Comparison of ENCODE assay signal across 34 cellular contexts in the genomic region with DNA sequence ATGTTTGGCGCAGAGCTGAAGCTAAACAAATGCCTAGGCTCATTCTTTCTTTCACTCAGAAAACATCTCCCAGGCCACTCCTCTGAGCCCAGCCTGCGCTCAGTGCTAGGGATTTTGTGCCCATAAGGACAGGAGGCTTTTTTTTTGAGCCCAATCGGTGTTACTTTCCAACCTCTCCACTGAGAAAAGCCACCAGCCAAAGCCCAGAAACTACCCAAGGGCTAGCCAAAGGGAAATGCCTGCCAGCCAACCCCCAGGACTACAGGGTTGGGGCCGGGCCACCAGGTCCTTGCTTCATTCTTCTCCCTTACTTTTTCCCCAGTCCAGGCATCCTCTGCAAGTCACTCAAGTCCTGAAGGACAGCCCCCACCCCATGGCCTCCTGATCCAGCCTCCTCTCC.
"Had no signal": no experiment of that assay in that cellular context is flagged by ENCODE, and none has a peak within 500 bp of the region (broad histone marks: within the 10 kb centered on the region; RNA-seq: fewer than 3 reads in every experiment).

No MANE protein-coding gene starts in this region.

- H3K36me3 Mint-ChIP-seq: activated naive CD4-positive, alpha-beta T cell treated with anti-CD3 and anti-CD28 coated beads, Interleukin-2, amount 50 U/mL, for 24 hours; activated naive CD8-positive, alpha-beta T cell treated with anti-CD3 and anti-CD28 coated beads, Interleukin-2, amount 10 ng/mL, durations not matched to agents 7 days and 5 days had no signal

- H3K4me3 Mint-ChIP-seq: activated CD4-positive, alpha-beta memory T cell treated with anti-CD3 and anti-CD28 coated beads, Interleukin-2, amount 10 ng/mL, durations not matched to agents 7 days and 5 days; activated naive CD4-positive, alpha-beta T cell treated with anti-CD3 and anti-CD28 coated beads, Interleukin-2, amount 50 U/mL, for 24 hours; activated naive CD8-positive, alpha-beta T cell treated with anti-CD3 and anti-CD28 coated beads, Interleukin-2, amount 10 ng/mL, durations not matched to agents 7 days and 5 days; activated T-cell treated with anti-CD3 and anti-CD28 coated beads, Interleukin-2, amount 50 U/mL, for 72 hours; activated T-helper 17 cell treated with anti-CD3 and anti-CD28 coated beads, Interleukin-2, amount 50 U/mL, for 72 hours had no signal

- H3K9me3 Mint-ChIP-seq: activated CD4-positive, alpha-beta memory T cell treated with anti-CD3 and anti-CD28 coated beads, Interleukin-2, amount 10 ng/mL, durations not matched to agents 7 days and 5 days; activated naive CD4-positive, alpha-beta T cell treated with anti-CD3 and anti-CD28 coated beads, Interleukin-2, amount 50 U/mL, for 24 hours; activated naive CD8-positive, alpha-beta T cell treated with anti-CD3 and anti-CD28 coated beads, Interleukin-2, amount 10 ng/mL, durations not matched to agents 7 days and 5 days; activated T-cell treated with anti-CD3 and anti-CD28 coated beads, Interleukin-2, amount 50 U/mL, for 72 hours; activated T-helper 17 cell treated with anti-CD3 and anti-CD28 coated beads, Interleukin-2, amount 50 U/mL, for 72 hours had no signal

- H3K4me1 ChIP-seq: ascending aorta, Peyer's patch had no signal

- H3K27ac Mint-ChIP-seq: activated CD4-positive, alpha-beta memory T cell treated with anti-CD3 and anti-CD28 coated beads, Interleukin-2, amount 10 ng/mL, durations not matched to agents 7 days and 5 days; activated naive CD4-positive, alpha-beta T cell treated with anti-CD3 and anti-CD28 coated beads, Interleukin-2, amount 50 U/mL, for 24 hours; activated naive CD8-positive, alpha-beta T cell treated with anti-CD3 and anti-CD28 coated beads, Interleukin-2, amount 10 ng/mL, durations not matched to agents 7 days and 5 days; activated T-cell treated with anti-CD3 and anti-CD28 coated beads, Interleukin-2, amount 50 U/mL, for 72 hours; activated T-helper 17 cell treated with anti-CD3 and anti-CD28 coated beads, Interleukin-2, amount 50 U/mL, for 72 hours had no signal

- ATAC-seq: activated T-cell treated with anti-CD3 and anti-CD28 coated beads, Interleukin-2, amount 50 U/mL, for 72 hours; activated T-helper 17 cell treated with anti-CD3 and anti-CD28 coated beads, Interleukin-2, amount 50 U/mL, for 72 hours; PC-3 had no signal

- H3K4me1 Mint-ChIP-seq: activated naive CD4-positive, alpha-beta T cell treated with anti-CD3 and anti-CD28 coated beads, Interleukin-2, amount 50 U/mL, for 24 hours had no signal

- DNase-seq: activated CD4-positive, alpha-beta memory T cell treated with anti-CD3 and anti-CD28 coated beads, Interleukin-2, amount 10 ng/mL, durations not matched to agents 7 days and 5 days; activated CD4-positive, alpha-beta T cell treated with anti-CD3 and anti-CD28 coated beads for 1 hour; activated CD4-positive, alpha-beta T cell treated with anti-CD3 and anti-CD28 coated beads for 48 hours; activated CD4-positive, CD25-positive, alpha-beta regulatory T cell; activated gamma-delta T cell; activated naive CD4-positive, alpha-beta T cell treated with Interleukin-2 at 50 U/mL for 16 hours; activated naive CD8-positive, alpha-beta T cell treated with anti-CD3 and anti-CD28 coated beads, Interleukin-2, amount 10 ng/mL, durations not matched to agents 7 days and 5 days; activated T-cell treated with anti-CD3 and anti-CD28 coated beads, Interleukin-2, amount 50 U/mL, for 1 hour; activated T-cell treated with anti-CD3 and anti-CD28 coated beads, Interleukin-2, amount 50 U/mL, for 72 hours; amygdala; MM.1S; MV-4-11; NCI-H1092; NCI-H1436 treated with DMSO at 0.1 percent for 48 hours; NCI-H1694 treated with DMSO at 0.1 percent for 48 hours; NCI-H2029; NCI-H345; NCI-H526; NCI-H748 treated with DMSO at 0.1 percent for 48 hours; NK-92 treated with Interleukin-12 subunit alpha and Interleukin-12 subunit beta, amount 100 ng/mL, for 24 hours; PC-3; RPMI8226; SIG-M5; SW 1271; T-helper 1 cell; T-helper 2 cell; T-helper 9 cell had no signal

- H3K36me3 ChIP-seq: ascending aorta, cardiac muscle cell, Peyer's patch had no signal

- H3K27me3 ChIP-seq: ascending aorta, Peyer's patch had no signal

- H3K9me3 ChIP-seq: ascending aorta, Peyer's patch had no signal

- H3K27ac ChIP-seq: ascending aorta, cardiac muscle cell, KMS-11, Peyer's patch, VCaP had no signal

- H3K4me3 ChIP-seq: ascending aorta, cardiac muscle cell, Peyer's patch had no signal
